ENCODE assay signal across 28 cellular contexts in genomic region chr3:171110715-171111114, GRCh38.
"Had no signal": no experiment of that assay in that cellular context is flagged by ENCODE, and none has a peak within 500 bp of the region (broad histone marks: within the 10 kb centered on the region; RNA-seq: fewer than 3 reads in every experiment).

No MANE protein-coding gene starts in this region.

- H3K27me3 ChIP-seq: neural progenitor cell, ovary, right lobe of liver, sigmoid colon, suprapubic skin, testis, tibial artery, transverse colon, upper lobe of right lung, uterus had no signal

- ATAC-seq: naive thymus-derived CD4-positive, alpha-beta T cell; natural killer cell; psoas muscle; right cardiac atrium; right lobe of liver; stimulated activated memory B cell treated with anti-CD40 and anti-IgM and Interleukin-4, amounts not matched to agents 10 μg/mL and 1 μg/mL and 100 μg/mL, for 72 hours; stimulated activated naive CD8-positive, alpha-beta T cell treated with anti-CD3 and anti-CD28 coated beads, Interleukin-15, amount 100 ng/mL, for 72 hours; stimulated activated naive CD8-positive, alpha-beta T cell treated with anti-CD3 and anti-CD28 coated beads, Interleukin-15, Interleukin-2, amounts not matched to agents 100 U/mL and 50 U/mL, for 24 hours; upper lobe of right lung had no signal

- H3K9me3 ChIP-seq: ovary, psoas muscle, right lobe of liver, sigmoid colon, suprapubic skin, testis, tibial artery, transverse colon, upper lobe of right lung, uterus had no signal

- DNase-seq: naive thymus-derived CD4-positive, alpha-beta T cell; natural killer cell; occipital lobe; ovary; posterior cingulate gyrus; psoas muscle; right cardiac atrium; right lobe of liver; sigmoid colon; small intestine; stimulated activated CD4-positive, alpha-beta T cell treated with anti-CD3 and anti-CD28 coated beads, Interleukin-12 subunit alpha, Interleukin-12 subunit beta, amount 100 ng/mL, for 4 hours; stimulated activated CD4-positive, alpha-beta T cell treated with anti-CD3 and anti-CD28 coated beads, Interleukin-1b, Interleukin-23, amount 100 ng/mL, for 48 hours; stimulated activated CD4-positive, alpha-beta T cell treated with anti-CD3 and anti-CD28 coated beads, Interleukin-4, amount 100 ng/mL, for 1 hour; stimulated activated CD4-positive, alpha-beta T cell treated with anti-CD3 and anti-CD28 coated beads, Interleukin-4, amount 100 ng/mL, for 4 hours; stimulated activated CD8-positive, alpha-beta memory T cell treated with anti-CD3 and anti-CD28 coated beads, Interleukin-4, amount 100 ng/mL, for 48 hours; stimulated activated naive CD4-positive, alpha-beta T cell; stimulated activated naive CD8-positive, alpha-beta T cell treated with anti-CD3 and anti-CD28 coated beads, Interleukin-15, amount 100 ng/mL, for 72 hours; stimulated activated naive CD8-positive, alpha-beta T cell treated with anti-CD3 and anti-CD28 coated beads, Interleukin-15, Interleukin-2, amounts not matched to agents 100 U/mL and 50 U/mL, for 24 hours; substantia nigra; testis; tibial artery; transverse colon; upper lobe of right lung; uterus had no signal

- H3K27ac ChIP-seq: neural progenitor cell, ovary, parathyroid adenoma, psoas muscle, right lobe of liver, sigmoid colon, suprapubic skin, testis, tibial artery, transverse colon, upper lobe of right lung, uterus had no signal

- H3K36me3 ChIP-seq: neural progenitor cell, ovary, right lobe of liver, suprapubic skin, uterus had no signal

- H3K4me1 ChIP-seq: neural progenitor cell, parathyroid adenoma, psoas muscle, right lobe of liver, sigmoid colon, suprapubic skin, testis, tibial artery, transverse colon, upper lobe of right lung, uterus had no signal

- H3K4me3 ChIP-seq: neural progenitor cell, ovary, psoas muscle, right lobe of liver, sigmoid colon, suprapubic skin, testis, tibial artery, transverse colon, upper lobe of right lung, uterus had no signal
